ENCODE assay signal across 8 cellular contexts in the genomic region with DNA sequence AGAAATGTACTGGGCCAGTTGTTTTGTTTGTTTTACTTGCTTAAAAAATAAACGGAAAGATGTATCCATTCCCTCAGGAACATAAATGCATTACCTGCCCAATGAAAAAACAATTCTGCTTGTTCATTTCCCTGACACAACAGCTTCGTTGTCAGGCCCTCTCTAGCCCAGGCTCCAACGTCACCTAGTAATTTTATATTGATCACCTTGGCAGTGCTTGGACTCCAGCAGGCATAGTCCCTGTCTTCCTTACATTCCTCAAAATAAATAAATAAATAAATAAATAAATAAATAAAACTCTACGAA. TPM values are rescaled to one million over a fixed set of nuclear protein-coding genes. Genes with fewer than 3 reads are reported as not detected.
DNase-seq lines count a peak whose midpoint lies in the region; ATAC-seq and TF ChIP-seq lines count a peak whose summit lies in the region.

No MANE protein-coding gene starts in this region.

- peak overlapping the region; percentile 66 for H3K27ac ChIP-seq in CD8-positive, alpha-beta memory T cell (ENCODE audit: low read depth, low read length)
- peak overlapping the region; percentile 52 for H3K27ac ChIP-seq in KOPT-K1 (ENCODE audit: low read depth, low read length, poor library complexity, severe bottlenecking)

- peaks cover 24% of the 10 kb centered on the region for H3K4me1 ChIP-seq in CD8-positive, alpha-beta memory T cell (ENCODE audit: insufficient read depth, low read length)

- H3K4me1 Mint-ChIP-seq in CD8-positive, alpha-beta memory T cell = peaks cover 38 to 64% (median 63%) of the 10 kb centered on the region in 3 donors
- H3K4me1 Mint-ChIP-seq in chondrocyte (ENCODE audit: low read depth) = peaks cover 57% of the 10 kb centered on the region
- peaks cover 14 to 53% (median 42%) of the 10 kb centered on the region in 4 donors for H3K4me1 Mint-ChIP-seq in naive thymus-derived CD8-positive, alpha-beta T cell

- no peaks in the 10 kb centered on the region for H3K9me3 Mint-ChIP-seq in CD8-positive, alpha-beta memory T cell
- H3K9me3 Mint-ChIP-seq in chondrocyte (ENCODE audit: low read depth) = no peaks in the 10 kb centered on the region
- no peaks in the 10 kb centered on the region for H3K9me3 Mint-ChIP-seq in naive thymus-derived CD8-positive, alpha-beta T cell

- no peaks in the 10 kb centered on the region for H3K36me3 ChIP-seq in CD8-positive, alpha-beta memory T cell (ENCODE audit: insufficient read depth, low read length)
- H3K36me3 ChIP-seq in KOPT-K1 (ENCODE audit: insufficient read depth, low read length) = no peaks in the 10 kb centered on the region

- no peak for ATAC-seq in naive thymus-derived CD8-positive, alpha-beta T cell
- ATAC-seq in HG02885 (IDR thresholded peaks at IDR 0.05; ENCODE audit: poor library complexity, unreplicated experiment) = no peak
- ATAC-seq in HG03045 (IDR thresholded peaks at IDR 0.05; ENCODE audit: unreplicated experiment) = no peak

- H3K27me3 Mint-ChIP-seq in CD8-positive, alpha-beta memory T cell = peaks cover 0 to 12% of the 10 kb centered on the region in 2 donors
- H3K27me3 Mint-ChIP-seq in chondrocyte (ENCODE audit: low read depth) = no peaks in the 10 kb centered on the region
- H3K27me3 Mint-ChIP-seq in naive thymus-derived CD8-positive, alpha-beta T cell = no peaks in the 10 kb centered on the region

- H3K9me3 ChIP-seq in CD8-positive, alpha-beta memory T cell (ENCODE audit: low read length) = no peaks in the 10 kb centered on the region
- H3K9me3 ChIP-seq in KOPT-K1 (ENCODE audit: insufficient read depth, low read length, poor library complexity, severe bottlenecking) = peaks cover 6% of the 10 kb centered on the region

- POLR2A ChIA-PET in CD8-positive, alpha-beta memory T cell (lab: Charles Lee) = no interaction called here
- POLR2A ChIA-PET in naive thymus-derived CD8-positive, alpha-beta T cell (lab: Charles Lee) = interaction anchor here (0.5 to 0.8 kb wide), 2 partner anchors 60 to 297 kb away, joined by 3 to 5 read pairs; no protein-coding TSS in a partner anchor

- H3K36me3 Mint-ChIP-seq in CD8-positive, alpha-beta memory T cell = peaks cover 0 to 17% (median 0%) of the 10 kb centered on the region in 3 donors
- H3K36me3 Mint-ChIP-seq in chondrocyte (ENCODE audit: low read depth) = no peaks in the 10 kb centered on the region
- H3K36me3 Mint-ChIP-seq in naive thymus-derived CD8-positive, alpha-beta T cell = no peaks in the 10 kb centered on the region

- peak overlapping the region; percentile 20 for H3K4me3 ChIP-seq in CD8-positive, alpha-beta memory T cell (ENCODE audit: low read length)

- H3K27ac Mint-ChIP-seq in CD8-positive, alpha-beta memory T cell = peak overlapping the region in 7 of 8 donors; percentile 20 to 99 (median 92)
- H3K27ac Mint-ChIP-seq in chondrocyte (ENCODE audit: unreplicated experiment) = peak overlapping the region; percentile 79
- peak overlapping the region; percentile 82 to 99 (median 98) for H3K27ac Mint-ChIP-seq in naive thymus-derived CD8-positive, alpha-beta T cell

- no peaks in the 10 kb centered on the region for H3K27me3 ChIP-seq in CD8-positive, alpha-beta memory T cell (ENCODE audit: insufficient read depth, low read length, poor library complexity, severe bottlenecking)

- no peak for DNase-seq in CD8-positive, alpha-beta memory T cell
- no peak for DNase-seq in chondrocyte (ENCODE audit: low spot score)
- DNase-seq in naive thymus-derived CD8-positive, alpha-beta T cell = peak in 2 of 10 donors; percentile 0 to 19
- no peak for DNase-seq in SKM-1 treated with dmso at 0.1 percent for 144 hours (lab: John Stamatoyannopoulos, UW; ENCODE audit: unreplicated experiment)
- DNase-seq in H4 (ENCODE audit: low spot score) = no peak

- no peak for TF ChIP-seq CTCF in chondrocyte (IDR thresholded peaks at IDR 0.05)

- H3K4me3 Mint-ChIP-seq in CD8-positive, alpha-beta memory T cell = peak overlapping the region; percentile 71 to 97 (median 96)
- H3K4me3 Mint-ChIP-seq in chondrocyte (ENCODE audit: unreplicated experiment) = peak overlapping the region; percentile 97
- H3K4me3 Mint-ChIP-seq in naive thymus-derived CD8-positive, alpha-beta T cell = peak overlapping the region; percentile 66 to 100 (median 98)

- CTCF ChIA-PET in CD8-positive, alpha-beta memory T cell (lab: Charles Lee) = no interaction called here

RNA-seq across cellular contexts. Expression of gene CEP170, which starts 1.2 kb away (rescaled TPM):
- total RNA-seq in CD8-positive, alpha-beta memory T cell = 10 to 100 TPM; 29.9 to 36.5 TPM
- polyA plus RNA-seq in CD8-positive, alpha-beta memory T cell = 7.4 TPM
- total RNA-seq in chondrocyte = 101 to 109 TPM (median 108 TPM) in 3 replicates
- total RNA-seq in naive thymus-derived CD8-positive, alpha-beta T cell = 10 to 100 TPM; 44.5 to 48.6 TPM
- 10 to 100 TPM in 2 of 3 donors, 1 to 10 TPM in 1; 6.8 to 11.3 (median 10.3) TPM for polyA plus RNA-seq in naive thymus-derived CD8-positive, alpha-beta T cell
- 21.5 and 28.3 TPM in 2 replicates for total RNA-seq in H4 (2014; rRNA removed; shearing (Covaris generic))

RNA-seq across cellular contexts. Expression of gene SDCCAG8, which starts 2.0 kb away (rescaled TPM):
- total RNA-seq in CD8-positive, alpha-beta memory T cell = 10 to 100 TPM; 17.8 to 18.3 TPM
- 22.3 TPM for polyA plus RNA-seq in CD8-positive, alpha-beta memory T cell
- 19.8 to 26.5 TPM (median 24.9 TPM) in 3 replicates for total RNA-seq in chondrocyte
- total RNA-seq in naive thymus-derived CD8-positive, alpha-beta T cell = 10 to 100 TPM; 36.9 to 43.5 TPM
- polyA plus RNA-seq in naive thymus-derived CD8-positive, alpha-beta T cell = 10 to 100 TPM; 26.1 to 32.1 (median 29.2) TPM
- 7.7 and 7.9 TPM in 2 replicates for total RNA-seq in H4 (2014; rRNA removed; shearing (Covaris generic))
